ENCODE assay signal across 27 cellular contexts in the genomic region with DNA sequence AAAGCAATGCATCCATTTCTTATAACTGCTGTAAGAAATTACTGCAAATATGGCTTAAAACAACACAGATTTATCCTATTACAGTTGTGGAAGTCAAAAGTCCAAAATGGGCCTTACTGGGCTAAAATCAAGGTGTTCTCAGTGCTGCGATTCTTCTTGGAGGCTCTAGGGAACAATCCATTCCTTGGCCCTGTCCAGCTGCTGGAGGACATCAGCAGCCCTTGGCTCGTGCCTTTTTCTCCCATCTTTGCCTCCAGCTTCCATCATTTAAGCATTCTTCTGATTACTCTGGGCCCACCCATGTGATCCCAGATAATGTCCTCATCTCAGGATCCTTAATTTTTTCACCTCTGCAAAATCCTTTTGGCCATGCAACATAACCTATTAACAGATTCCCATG.
"Had no signal": no experiment of that assay in that cellular context is flagged by ENCODE, and none has a peak within 500 bp of the region (broad histone marks: within the 10 kb centered on the region; RNA-seq: fewer than 3 reads in every experiment).

No MANE protein-coding gene starts in this region.

- H2AFZ ChIP-seq: hepatocyte had no signal

- H3K79me2 ChIP-seq: hepatocyte had no signal

- H3K27ac ChIP-seq: colonic mucosa, esophagus muscularis mucosa, foreskin keratinocyte, gastroesophageal sphincter, heart left ventricle, hepatocyte, ovary, psoas muscle, sigmoid colon, stomach, testis, tibial artery, upper lobe of left lung had no signal

- H3K9me3 ChIP-seq: colonic mucosa, esophagus muscularis mucosa, gastroesophageal sphincter, heart left ventricle, ovary, psoas muscle, sigmoid colon, stomach, testis, tibial artery, upper lobe of left lung had no signal

- H3K4me1 ChIP-seq: colonic mucosa, esophagus muscularis mucosa, foreskin keratinocyte, gastroesophageal sphincter, heart left ventricle, psoas muscle, sigmoid colon, stomach, testis, upper lobe of left lung had no signal

- DNase-seq: colonic mucosa; effector CD8-positive, alpha-beta T cell; foreskin keratinocyte; heart left ventricle; naive thymus-derived CD8-positive, alpha-beta T cell; nephron progenitor cell; occipital lobe; ovary; posterior cingulate gyrus; psoas muscle; right cardiac atrium; sigmoid colon; stimulated activated CD4-positive, alpha-beta T cell treated with anti-CD3 and anti-CD28 coated beads, Interleukin-2, amount 100 ng/mL, for 24 hours; stimulated activated CD4-positive, alpha-beta T cell treated with anti-CD3 and anti-CD28 coated beads, Interleukin-4, amount 100 ng/mL, for 24 hours; stimulated activated naive CD4-positive, alpha-beta T cell treated with Interleukin-2 at 50 U/mL for 16 hours; stomach; testis; tibial artery; upper lobe of left lung had no signal

- H3K4me3 ChIP-seq: colonic mucosa, esophagus muscularis mucosa, gastroesophageal sphincter, heart left ventricle, hepatocyte, ovary, psoas muscle, sigmoid colon, stomach, testis, tibial artery, upper lobe of left lung had no signal

- ATAC-seq: foreskin keratinocyte; gastroesophageal sphincter; heart left ventricle; left lobe of liver; naive thymus-derived CD8-positive, alpha-beta T cell; psoas muscle; right cardiac atrium; stimulated activated effector memory CD8-positive, alpha-beta T cell treated with anti-CD3 and anti-CD28 coated beads, Interleukin-12 subunit alpha, Interleukin-12 subunit beta, amount 100 ng/mL, for 72 hours had no signal

- H3K27me3 ChIP-seq: colonic mucosa, esophagus muscularis mucosa, foreskin keratinocyte, gastroesophageal sphincter, heart left ventricle, hepatocyte, ovary, sigmoid colon, stomach, testis, tibial artery, upper lobe of left lung had no signal

- FAIRE-seq: endothelial cell of umbilical vein, keratinocyte, urothelium cell line had no signal

- H3K36me3 ChIP-seq: colonic mucosa, esophagus muscularis mucosa, gastroesophageal sphincter, heart left ventricle, ovary, sigmoid colon, stomach, tibial artery, upper lobe of left lung had no signal

- H3K4me2 ChIP-seq: hepatocyte had no signal
